In the genomic region with DNA sequence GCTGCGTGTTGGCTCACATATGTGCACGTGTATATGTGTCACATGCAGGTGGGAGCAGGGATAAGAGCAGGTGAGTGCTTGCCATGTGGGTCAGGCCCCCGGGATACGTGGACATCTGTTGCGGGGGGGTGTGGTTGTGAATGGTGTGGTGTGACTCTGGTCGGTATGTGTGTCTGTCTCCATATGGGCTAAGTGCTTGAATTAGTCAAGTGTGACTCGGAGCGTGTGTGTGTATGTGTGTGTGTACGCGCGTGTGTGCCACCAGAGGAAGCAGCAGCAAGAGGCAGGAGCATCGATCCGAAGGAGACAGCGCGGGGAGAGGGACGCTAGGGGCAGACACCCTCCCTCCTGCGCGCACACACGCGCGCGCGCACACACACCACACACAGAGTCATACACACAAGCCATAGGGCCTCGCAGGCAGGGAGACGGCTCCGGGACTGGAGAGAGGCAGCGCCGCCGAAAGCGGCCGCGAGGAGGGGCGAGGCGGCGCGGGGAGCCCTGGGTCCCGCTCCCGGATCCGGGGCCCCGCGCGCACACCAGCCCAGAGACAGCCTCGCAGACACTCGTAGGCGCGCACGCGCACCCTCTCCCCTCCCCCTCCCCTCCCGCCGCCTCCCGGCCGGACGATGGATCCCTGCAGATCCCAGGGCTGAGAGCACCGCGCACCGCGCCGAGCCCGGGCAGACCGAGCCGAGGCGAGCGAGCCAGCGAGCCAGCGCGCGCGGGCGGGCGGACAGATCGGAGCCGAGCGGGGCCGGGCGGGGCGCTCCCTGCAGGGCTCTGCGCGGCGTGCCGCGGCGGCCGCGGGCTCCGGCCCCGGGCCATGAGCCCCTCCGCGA, we compare ENCODE assay signal across 8 cellular contexts. TPM values are rescaled to one million over a fixed set of nuclear protein-coding genes. Genes with fewer than 3 reads are reported as not detected.
DNase-seq lines count a peak whose midpoint lies in the region; ATAC-seq and TF ChIP-seq lines count a peak whose summit lies in the region.

A gene (plus strand): TSS at position 597 of the 842 bp plus-strand sequence. CDS start 1,171 bp downstream, outside the sequence.

- H3K27ac Mint-ChIP-seq in brain, result peak within 1 kb of the TSS; percentile 83 to 98 (median 96)

- no peaks in the 10 kb centered on the region for H4K20me1 ChIP-seq in Karpas-422 (ENCODE audit: insufficient read depth, low read depth, low read length)

- no peaks in the 10 kb centered on the region for H3K36me3 ChIP-seq in Karpas-422 (ENCODE audit: insufficient read depth, low read length)

- H3K9me3 Mint-ChIP-seq in brain, result peaks cover 0 to 2% (median 0%) of the 10 kb centered on the region in 5 experiments

- peak within 1 kb of the TSS; percentile 93 to 97 (median 97) for H3K4me3 Mint-ChIP-seq in brain

- H3K4me1 ChIP-seq in Karpas-422 (ENCODE audit: low read length), result peaks cover 40% of the 10 kb centered on the region

- peaks cover 6% of the 10 kb centered on the region for H3K27me3 Mint-ChIP-seq in brain

- H3K4me1 Mint-ChIP-seq in brain, result peaks cover 68% of the 10 kb centered on the region

- ATAC-seq in HG03521 (IDR thresholded peaks at IDR 0.05; ENCODE audit: unreplicated experiment), result no peak
- no peak for ATAC-seq in HG03025 (IDR thresholded peaks at IDR 0.05; ENCODE audit: low FRiP score, unreplicated experiment)

- no peaks in the 10 kb centered on the region for H3K27me3 ChIP-seq in Karpas-422 (ENCODE audit: low read length)

- H3K36me3 Mint-ChIP-seq in brain, result peaks cover 20% of the 10 kb centered on the region

- peak within 1 kb of the TSS; percentile 79 for H3K9ac ChIP-seq in Karpas-422 (ENCODE audit: low read length)

- peak within 1 kb of the TSS; percentile 57 for H3K27ac ChIP-seq in Karpas-422 (ENCODE audit: low read length)

- no peaks in the 10 kb centered on the region for H3K9me2 ChIP-seq in Karpas-422 (replicated peaks; ENCODE audit: insufficient read depth, low read length)

- H3K4me3 ChIP-seq in Karpas-422 (ENCODE audit: low read length) (peak within 1 kb of the TSS; percentile 81), iPS-11a (ENCODE audit: low read depth, low read length) (peak within 1 kb of the TSS; percentile 61), retinal pigment epithelial cell (ENCODE audit: low read length) (peak within 1 kb of the TSS; percentile 58)

- no peaks in the 10 kb centered on the region for H3K79me2 ChIP-seq in Karpas-422 (ENCODE audit: low read length)

- peak within 1 kb of the TSS; percentile 67 for H2AFZ ChIP-seq in Karpas-422 (ENCODE audit: low read length)

- H3K4me2 ChIP-seq in Karpas-422 (ENCODE audit: low read depth, low read length, poor library complexity, severe bottlenecking), result peak within 1 kb of the TSS; percentile 96

- TF ChIP-seq CTCF in brain (conservative IDR thresholded peaks at IDR 0.05), result peak in 1 of 2 experiments; percentile 42
- no peak for TF ChIP-seq CTCF in retinal pigment epithelial cell (conservative IDR thresholded peaks at IDR 0.05; ENCODE audit: low read depth, low read length)

- DNase-seq in DMS114 treated with DMSO at 0.1 percent for 48 hours (lab: John Stamatoyannopoulos, UW; ENCODE audit: unreplicated experiment) (peak; percentile 68), Karpas-422 (peak; percentile 84), T follicular helper cell (ENCODE audit: low read depth) (peak; percentile 13), retinal pigment epithelial cell (ENCODE audit: low read depth) (peak; percentile 17)

- no peaks in the 10 kb centered on the region for H3K9me3 ChIP-seq in Karpas-422 (ENCODE audit: low read length)

RNA-seq across cellular contexts. Expression of the gene that starts here (rescaled TPM):
- total RNA-seq in Karpas-422 (2014; rRNA removed; shearing (Covaris generic); ENCODE audit: low replicate concordance), result 17.9 and 26.7 TPM in 2 replicates
- polyA plus RNA-seq in brain (ENCODE audit: insufficient read depth, low read depth, low replicate concordance), result 13.8 TPM

Comparison
In these comparisons a context has a peak if more than half of its experiments do, and no peak if none do; other contexts are left out.
1. DNase-seq: peak in every context shown above with its lines; median percentile 84 in Karpas-422; 68 in DMS114 treated with DMSO at 0.1 percent for 48 hours; 17 in retinal pigment epithelial cell; 13 in T follicular helper cell.